ENCODE assay signal across 8 cellular contexts in the genomic region with DNA sequence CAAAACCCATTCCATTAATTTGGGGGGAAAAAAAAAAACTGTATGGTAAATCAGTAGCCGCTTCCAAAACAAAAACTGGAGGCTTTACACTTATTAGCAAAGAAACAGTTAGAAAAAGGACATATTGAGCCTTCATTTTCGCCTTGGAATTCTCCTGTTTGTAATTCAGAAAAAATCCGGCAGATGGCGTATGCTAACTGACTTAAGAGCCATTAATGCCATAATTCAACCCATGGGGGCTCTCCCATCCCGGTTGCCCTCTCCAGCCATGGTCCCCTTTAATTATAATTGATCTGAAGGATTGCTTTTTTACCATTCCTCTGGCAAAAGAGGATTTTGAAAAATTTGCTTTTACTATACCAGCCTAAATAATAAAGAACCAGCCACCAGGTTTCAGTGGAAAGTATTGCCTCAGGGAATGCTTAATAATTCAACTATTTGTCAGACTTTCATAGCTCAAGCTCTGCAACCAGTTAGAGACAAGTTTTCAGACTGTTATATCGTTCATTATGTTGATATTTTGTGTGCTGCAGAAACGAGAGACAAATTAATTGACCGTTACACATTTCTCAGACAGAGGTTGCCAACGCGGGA. TPM values are rescaled to one million over a fixed set of nuclear protein-coding genes. Genes with fewer than 3 reads are reported as not detected.
DNase-seq lines count a peak whose midpoint lies in the region; ATAC-seq and TF ChIP-seq lines count a peak whose summit lies in the region.

No MANE protein-coding gene starts in this region.

- TF ChIP-seq CTCF in Caco-2 (IDR thresholded peaks at IDR 0.05; ENCODE audit: insufficient read depth in 1 of 2, low read depth in 1 of 2, low read length in 1 of 2, severe bottlenecking in 1 of 2, unreplicated experiment in 1 of 2): peak; percentile 47 to 80
- TF ChIP-seq CTCF in colonic mucosa (IDR thresholded peaks at IDR 0.05): peak; percentile 82
- TF ChIP-seq CTCF in nephron (IDR thresholded peaks at IDR 0.05; ENCODE audit: unreplicated experiment in 3 of 3): peak; percentile 75 to 83 (median 78)

- H3K36me3 Mint-ChIP-seq in Caco-2 (ENCODE audit: insufficient read depth, unreplicated experiment): no peaks in the 10 kb centered on the region
- H3K36me3 Mint-ChIP-seq in nephron (ENCODE audit: low read depth): no peaks in the 10 kb centered on the region

- CTCF ChIA-PET in Caco-2 (lab: Charles Lee): no interaction called here

- H3K27me3 ChIP-seq in Caco-2 (replicated peaks; ENCODE audit: control insufficient read depth, insufficient read depth, low read length) (no peaks in the 10 kb centered on the region), colonic mucosa (no peaks in the 10 kb centered on the region)

- H3K27ac ChIP-seq in colonic mucosa: no peak overlapping the region

- DNase-seq in Caco-2 (peak in 1 of 2 experiments; percentile 66), LHCN-M2 (ENCODE audit: low read depth) (peak; percentile 69), colonic mucosa (peak; percentile 45), NCI-H187 treated with DMSO at 0.1 percent for 48 hours (lab: John Stamatoyannopoulos, UW) (no peak), NCI-H1417 treated with DMSO at 0.1 percent for 48 hours (lab: John Stamatoyannopoulos, UW) (no peak)

- no peaks in the 10 kb centered on the region for H3K9me3 Mint-ChIP-seq in Caco-2 (ENCODE audit: unreplicated experiment)
- H3K9me3 Mint-ChIP-seq in nephron: no peaks in the 10 kb centered on the region

- H3K4me1 Mint-ChIP-seq in Caco-2 (ENCODE audit: low read depth, unreplicated experiment) (peaks cover 15% of the 10 kb centered on the region), nephron (peaks cover 40% of the 10 kb centered on the region)

- BruUV-seq in Caco-2 (replicated peaks; lab: Mats Ljungman, UMichigan): no TSS peak

- no peaks in the 10 kb centered on the region for H3K27me3 Mint-ChIP-seq in Caco-2 (ENCODE audit: insufficient read depth, unreplicated experiment)
- no peaks in the 10 kb centered on the region for H3K27me3 Mint-ChIP-seq in nephron (ENCODE audit: low read depth)

- H3K36me3 ChIP-seq in Caco-2 (ENCODE audit: control insufficient read depth, insufficient read depth, low read length) (no peaks in the 10 kb centered on the region), colonic mucosa (no peaks in the 10 kb centered on the region)

- intact Hi-C loops in Caco-2 (cut with micrococcal nuclease; ENCODE audit: unreplicated experiment) (loop anchor here (1.0 to 10.0 kb wide), 4 partner anchors 11 to 529 kb away; partner anchors contain the start of gene NXPE3), colonic mucosa (cut with DNase I) (no loop called here)

- ATAC-seq in GM18873 (IDR thresholded peaks at IDR 0.05; ENCODE audit: low FRiP score, unreplicated experiment) (no peak), GM21723 (IDR thresholded peaks at IDR 0.05; ENCODE audit: unreplicated experiment) (no peak)

- H3K4me3 Mint-ChIP-seq in Caco-2 (ENCODE audit: unreplicated experiment): no peak overlapping the region
- H3K4me3 Mint-ChIP-seq in nephron: peak overlapping the region in 1 of 3 experiments; percentile 36

- H3K9me3 ChIP-seq in Caco-2 (no peaks in the 10 kb centered on the region), colonic mucosa (no peaks in the 10 kb centered on the region)

- H3K27ac Mint-ChIP-seq in Caco-2 (ENCODE audit: unreplicated experiment) (no peak overlapping the region), nephron (peak overlapping the region; percentile 45 to 91 (median 81))

- H3K4me1 ChIP-seq in Caco-2 (peaks cover 10% of the 10 kb centered on the region; the same call in 1 of the 2 replicates), colonic mucosa (no peaks in the 10 kb centered on the region)

- no peak overlapping the region for H3K9ac ChIP-seq in colonic mucosa (ENCODE audit: low read depth in 2 of 2, low read length in 2 of 2)

- POLR2A ChIA-PET in Caco-2 (lab: Charles Lee): no interaction called here

- H3K4me3 ChIP-seq in Caco-2 (ENCODE audit: low read depth, low read length) (no peak overlapping the region), colonic mucosa (no peak overlapping the region)

RNA-seq across cellular contexts. Expression of gene RPL24, which starts 9.4 kb away (rescaled TPM):
- total RNA-seq in Caco-2 (2022) (958 and 971 TPM in 2 replicates), LHCN-M2 (2014; rRNA removed) (965 and 1,197 TPM in 2 replicates), colonic mucosa (1,000 to 10,000 TPM in 1 of 2 donors, 100 to 1,000 TPM in 1; 835 to 1,022 TPM)
- polyA plus RNA-seq in LHCN-M2 (2012): 1,757 TPM

RNA-seq across cellular contexts. Expression of gene ZBTB11, which starts 18.9 kb away (rescaled TPM):
- total RNA-seq in Caco-2 (2022): 16.4 and 18.0 TPM in 2 replicates
- 19.1 and 19.2 TPM in 2 replicates for total RNA-seq in LHCN-M2 (2014; rRNA removed)
- polyA plus RNA-seq in LHCN-M2 (2012): 4.0 TPM
- 10 to 100 TPM; 12.2 to 14.3 TPM for total RNA-seq in colonic mucosa

RNA-seq across cellular contexts. Expression of gene CEP97, which starts 28.5 kb away (rescaled TPM):
- total RNA-seq in Caco-2 (2022): 4.3 and 4.5 TPM in 2 replicates
- 26.1 and 28.8 TPM in 2 replicates for total RNA-seq in LHCN-M2 (2014; rRNA removed)
- polyA plus RNA-seq in LHCN-M2 (2012): 2.3 TPM
- total RNA-seq in colonic mucosa: 1 to 10 TPM; 5.5 to 7.1 TPM

Comparison
In these comparisons a context has a peak if more than half of its experiments do, and no peak if none do; other contexts are left out.
1. DNase-seq: peak in LHCN-M2 (single experiment) and colonic mucosa (single experiment); none in NCI-H187 treated with DMSO at 0.1 percent for 48 hours (single experiment) and NCI-H1417 treated with DMSO at 0.1 percent for 48 hours (single experiment).
2. Peak in every context shown above with its lines, with median percentiles within 50 percentile points of each other: CTCF ChIP-seq.